ENCODE assay signal across 8 cellular contexts in genomic region chrX:385736-386135, GRCh38. TPM values are rescaled to one million over a fixed set of nuclear protein-coding genes. Genes with fewer than 3 reads are reported as not detected.
DNase-seq lines count a peak whose midpoint lies in the region; ATAC-seq and TF ChIP-seq lines count a peak whose summit lies in the region.
"Not testable (repeated sequence)": the region's sequence is repeated elsewhere in the genome, so short reads cannot be mapped to it uniquely, and the experiment has no call there.

No MANE protein-coding gene starts in this region.

- H3K4me3 ChIP-seq in ACC112 (ENCODE audit: low read depth, low read length) (peak overlapping the region; percentile 99), GM23338 (peak overlapping the region; percentile 99), OCI-LY7 (ENCODE audit: low read depth, low read length, poor library complexity, severe bottlenecking) (peak overlapping the region; percentile 74), breast epithelium (peak overlapping the region; percentile 83 to 86 (median 84)), skeletal muscle satellite cell (ENCODE audit: low read length) (peak overlapping the region; percentile 100)

- not testable (repeated sequence) for TF ChIP-seq POLR2A in breast epithelium (IDR thresholded peaks at IDR 0.05)

- not testable (repeated sequence) for H3F3A ChIP-seq in GM23338 (replicated peaks; ENCODE audit: low read depth)

- not testable (repeated sequence) for H3K9me3 Mint-ChIP-seq in GM23338; activated CD8-positive, alpha-beta T cell treated with anti-CD3 and anti-CD28 coated beads for 36 hours; glutamatergic neuron (ENCODE audit: unreplicated experiment); mesothelial cell of epicardium

- not testable (repeated sequence) for H3K9me3 ChIP-seq in OCI-LY7 (ENCODE audit: low read length); breast epithelium; skeletal muscle satellite cell (replicated peaks; ENCODE audit: low read length)

- not testable (repeated sequence) for H2AFZ ChIP-seq in ACC112 (ENCODE audit: low read length, unreplicated experiment); GM23338; OCI-LY7 (ENCODE audit: low read length)

- CTCF ChIA-PET in OCI-LY7 (lab: Charles Lee; ENCODE audit: unreplicated experiment); activated CD8-positive, alpha-beta T cell treated with anti-CD3 and anti-CD28 coated beads for 36 hours (lab: Charles Lee): not testable (repeated sequence)

- not testable (repeated sequence) for H3K27ac ChIP-seq in ACC112 (ENCODE audit: low read depth, low read length); GM23338 (ENCODE audit: low read depth); breast epithelium
- H3K27ac ChIP-seq in OCI-LY7 (ENCODE audit: low read depth, low read length, poor library complexity, severe bottlenecking) = peak overlapping the region; percentile 75

- BruUV-seq in OCI-LY7 (replicated peaks; lab: Mats Ljungman, UMichigan) = TSS peak; percentile 75

- not testable (repeated sequence) for H3K4me1 ChIP-seq in ACC112 (ENCODE audit: control insufficient read depth, insufficient read depth, low read length, unreplicated experiment); GM23338 (ENCODE audit: insufficient read depth); breast epithelium; skeletal muscle satellite cell (ENCODE audit: control insufficient read depth, insufficient read depth, low read length)
- peaks cover 26% of the 10 kb centered on the region for H3K4me1 ChIP-seq in OCI-LY7 (ENCODE audit: insufficient read depth, low read length, poor library complexity, severe bottlenecking)

- H3K36me3 ChIP-seq in ACC112 (ENCODE audit: insufficient read depth, low read length); GM23338 (ENCODE audit: insufficient read depth); breast epithelium; skeletal muscle satellite cell (ENCODE audit: insufficient read depth, low read length): not testable (repeated sequence)
- peaks cover 13% of the 10 kb centered on the region for H3K36me3 ChIP-seq in OCI-LY7 (ENCODE audit: insufficient read depth, low read length)

- not testable (repeated sequence) for ATAC-seq in GM23338; activated CD8-positive, alpha-beta T cell treated with anti-CD3 and anti-CD28 coated beads for 36 hours

- H4K20me1 ChIP-seq in GM23338 (replicated peaks; ENCODE audit: insufficient read depth) = peaks cover 13% of the 10 kb centered on the region; the same call in 1 of the 2 replicates
- H4K20me1 ChIP-seq in OCI-LY7 (ENCODE audit: insufficient read depth, low read length) = not testable (repeated sequence)

- H3K4me3 Mint-ChIP-seq in GM23338 = peak overlapping the region; percentile 72
- H3K4me3 Mint-ChIP-seq in activated CD8-positive, alpha-beta T cell treated with anti-CD3 and anti-CD28 coated beads for 36 hours = peak overlapping the region; percentile 66
- peak overlapping the region; percentile 72 for H3K4me3 Mint-ChIP-seq in glutamatergic neuron (ENCODE audit: unreplicated experiment)
- peak overlapping the region; percentile 56 for H3K4me3 Mint-ChIP-seq in mesothelial cell of epicardium

- peak overlapping the region; percentile 100 for H3K9ac ChIP-seq in skeletal muscle satellite cell (ENCODE audit: low read depth, low read length)

- POLR2A ChIA-PET in OCI-LY7 (lab: Charles Lee); activated CD8-positive, alpha-beta T cell treated with anti-CD3 and anti-CD28 coated beads for 36 hours (lab: Charles Lee): not testable (repeated sequence)

- TF ChIP-seq CTCF in GM23338 (conservative IDR thresholded peaks at IDR 0.05; ENCODE audit: low read depth in 2 of 2); OCI-LY7 (conservative IDR thresholded peaks at IDR 0.05; ENCODE audit: low read length); activated CD8-positive, alpha-beta T cell treated with anti-CD3 and anti-CD28 coated beads for 36 hours (IDR thresholded peaks at IDR 0.05); breast epithelium (IDR thresholded peaks at IDR 0.05); glutamatergic neuron (IDR thresholded peaks at IDR 0.05; ENCODE audit: partially characterized antibody, unreplicated experiment); mesothelial cell of epicardium (IDR thresholded peaks at IDR 0.05; ENCODE audit: unreplicated experiment): not testable (repeated sequence)

- H3K9me2 ChIP-seq in GM23338 (ENCODE audit: insufficient read depth); OCI-LY7 (ENCODE audit: insufficient read depth, low read length): not testable (repeated sequence)

- peaks cover 30% of the 10 kb centered on the region for H3K79me2 ChIP-seq in ACC112 (ENCODE audit: control insufficient read depth, insufficient read depth, low read length, unreplicated experiment)
- peaks cover 54% of the 10 kb centered on the region for H3K79me2 ChIP-seq in GM23338 (replicated peaks; ENCODE audit: insufficient read depth)
- H3K79me2 ChIP-seq in OCI-LY7 (ENCODE audit: insufficient read depth, low read depth, low read length) = peaks cover 37% of the 10 kb centered on the region

- peaks cover 21% of the 10 kb centered on the region for H3K27me3 Mint-ChIP-seq in GM23338 (ENCODE audit: insufficient read depth, low read depth, poor library complexity)
- not testable (repeated sequence) for H3K27me3 Mint-ChIP-seq in activated CD8-positive, alpha-beta T cell treated with anti-CD3 and anti-CD28 coated beads for 36 hours; glutamatergic neuron (ENCODE audit: unreplicated experiment); mesothelial cell of epicardium (ENCODE audit: low read depth)

- H3K4me1 Mint-ChIP-seq in GM23338; glutamatergic neuron (ENCODE audit: low read depth, unreplicated experiment); mesothelial cell of epicardium: not testable (repeated sequence)
- H3K4me1 Mint-ChIP-seq in activated CD8-positive, alpha-beta T cell treated with anti-CD3 and anti-CD28 coated beads for 36 hours (ENCODE audit: low read depth) = peaks cover 15% of the 10 kb centered on the region

- H3K4me2 ChIP-seq in GM23338 (peak overlapping the region; percentile 84), OCI-LY7 (ENCODE audit: low read length) (peak overlapping the region; percentile 81), skeletal muscle satellite cell (ENCODE audit: low read length) (peak overlapping the region; percentile 91)

- not testable (repeated sequence) for H3K27me3 ChIP-seq in ACC112 (ENCODE audit: insufficient read depth, low read length); GM23338 (ENCODE audit: insufficient read depth); breast epithelium; skeletal muscle satellite cell (ENCODE audit: control insufficient read depth, insufficient read depth, low read length)

- not testable (repeated sequence) for H3K27ac Mint-ChIP-seq in GM23338; activated CD8-positive, alpha-beta T cell treated with anti-CD3 and anti-CD28 coated beads for 36 hours; glutamatergic neuron (ENCODE audit: unreplicated experiment); mesothelial cell of epicardium

- intact Hi-C loops in OCI-LY7 (cut with micrococcal nuclease; ENCODE audit: unreplicated experiment); activated CD8-positive, alpha-beta T cell treated with anti-CD3 and anti-CD28 coated beads for 36 hours (cut with micrococcal nuclease); breast epithelium (cut with DNase I; ENCODE audit: low total_unique reads): not testable (repeated sequence)

- H3K36me3 Mint-ChIP-seq in GM23338 (ENCODE audit: low read depth); activated CD8-positive, alpha-beta T cell treated with anti-CD3 and anti-CD28 coated beads for 36 hours (ENCODE audit: low read depth); glutamatergic neuron (ENCODE audit: unreplicated experiment); mesothelial cell of epicardium: not testable (repeated sequence)

- DNase-seq in GM23338 (ENCODE audit: low spot score); breast epithelium (ENCODE audit: low spot score in 2 of 2); glutamatergic neuron; mesothelial cell of epicardium (ENCODE audit: low spot score in 2 of 2, unreplicated experiment in 2 of 2): not testable (repeated sequence)
- peak; percentile 35 for DNase-seq in OCI-LY7 (ENCODE audit: low spot score)
- DNase-seq in activated CD8-positive, alpha-beta T cell treated with anti-CD3 and anti-CD28 coated beads for 36 hours = peak; percentile 21

RNA-seq across cellular contexts. Expression of gene PPP2R3B, which starts 1.0 kb away (rescaled TPM):
- 71.6 and 104 TPM in 2 replicates for total RNA-seq in GM23338 (2014; rRNA removed; shearing (Covaris generic))
- polyA plus RNA-seq in GM23338 (2016; fragmentation: Nextera tagmentation; extraction: Ambion mirVana) = 50.1 and 54.8 TPM in 2 replicates
- total RNA-seq in OCI-LY7 (2014; rRNA removed; shearing (Covaris generic)) = 311 and 342 TPM in 2 replicates
- total RNA-seq in OCI-LY7 (2022) (270 and 301 TPM in 2 replicates), breast epithelium (10 to 100 TPM; 10.4 to 23.3 (median 23.1) TPM), glutamatergic neuron (ENCODE audit: unreplicated experiment) (36.1 TPM), mesothelial cell of epicardium (63.0 to 65.5 TPM (median 65.2 TPM) in 3 replicates)
- 10 to 100 TPM; 44.9 to 45.7 TPM for total RNA-seq in activated CD8-positive, alpha-beta T cell treated with anti-CD3 and anti-CD28 coated beads for 36 hours
- total RNA-seq in skeletal muscle satellite cell (2012; rRNA removed) = 7.4 and 26.0 TPM in 2 replicates
